In genomic region chr7:17501461-17502208, GRCh38 we compare ENCODE assay signal across 24 cellular contexts.
DNase-seq lines count a peak whose midpoint lies in the region; ATAC-seq, FAIRE-seq and TF ChIP-seq lines count a peak whose summit lies in the region.
"Had no signal": no experiment of that assay in that cellular context is flagged by ENCODE, and none has a peak within 500 bp of the region (broad histone marks: within the 10 kb centered on the region; RNA-seq: fewer than 3 reads in every experiment).

No MANE protein-coding gene starts in this region.

- no peak for FAIRE-seq in pancreas (lab: Jason Lieb, UNC)
- FAIRE-seq: RCC 7860 had no signal

- H3K4me1 ChIP-seq in adipocyte (ENCODE audit: control insufficient read depth, insufficient read depth, low read length) (peaks cover 42% of the 10 kb centered on the region), skeletal muscle satellite cell (ENCODE audit: control insufficient read depth, insufficient read depth, low read length) (peaks cover 27% of the 10 kb centered on the region), pancreas (peaks cover 4 to 6% (median 6%) of the 10 kb centered on the region in 3 donors), upper lobe of left lung (peaks cover 0 to 7% (median 5%) of the 10 kb centered on the region in 4 donors)

- H3K4me3 ChIP-seq in adipocyte (ENCODE audit: low read length) (peak overlapping the region; percentile 46), skeletal muscle satellite cell (ENCODE audit: low read length) (no peak overlapping the region), pancreas (no peak overlapping the region), upper lobe of left lung (no peak overlapping the region)
- H3K4me3 ChIP-seq: SJSA1, vagina had no signal

- H3K27ac ChIP-seq in pancreas, result no peak overlapping the region
- H3K27ac ChIP-seq in upper lobe of left lung, result no peak overlapping the region
- H3K27ac ChIP-seq: SJSA1, vagina had no signal

- H3K4me2 ChIP-seq in skeletal muscle satellite cell (ENCODE audit: low read length), result peak overlapping the region; percentile 9

- intact Hi-C loops in pancreas (cut with DNase I), result no loop called here

- WGBS in pancreas, 2 donors, result 92 to 93% methylated on average over 1 of the region's 1 CpG
- WGBS in upper lobe of left lung, 2 donors, result 88 to 93% methylated on average over 1 of the region's 1 CpG

- ATAC-seq in pancreas (no peak), upper lobe of left lung (ENCODE audit: low FRiP score in 2 of 2) (no peak)
- ATAC-seq: sciatic nerve had no signal

- no peaks in the 10 kb centered on the region for H3K9me3 ChIP-seq in adipocyte (ENCODE audit: control insufficient read depth, low read length)
- H3K9me3 ChIP-seq in skeletal muscle satellite cell (replicated peaks; ENCODE audit: low read length), result no peaks in the 10 kb centered on the region
- no peaks in the 10 kb centered on the region for H3K9me3 ChIP-seq in pancreas
- H3K9me3 ChIP-seq in upper lobe of left lung, result no peaks in the 10 kb centered on the region
- H3K9me3 ChIP-seq: SJSA1, vagina had no signal

- no peak for TF ChIP-seq POLR2A in upper lobe of left lung (IDR thresholded peaks at IDR 0.05)

- TF ChIP-seq EP300 in upper lobe of left lung (IDR thresholded peaks at IDR 0.05), result no peak

- no peaks in the 10 kb centered on the region for H3K27me3 ChIP-seq in adipocyte (replicated peaks; ENCODE audit: control insufficient read depth, insufficient read depth, low read length)
- no peaks in the 10 kb centered on the region for H3K27me3 ChIP-seq in skeletal muscle satellite cell (ENCODE audit: control insufficient read depth, insufficient read depth, low read length)
- H3K27me3 ChIP-seq in pancreas, result no peaks in the 10 kb centered on the region
- no peaks in the 10 kb centered on the region for H3K27me3 ChIP-seq in upper lobe of left lung
- H3K27me3 ChIP-seq: SJSA1, vagina had no signal

- no peaks in the 10 kb centered on the region for H3K36me3 ChIP-seq in adipocyte (ENCODE audit: control insufficient read depth, insufficient read depth, low read length, severe bottlenecking)
- no peaks in the 10 kb centered on the region for H3K36me3 ChIP-seq in skeletal muscle satellite cell (ENCODE audit: insufficient read depth, low read length)
- H3K36me3 ChIP-seq in pancreas, result no peaks in the 10 kb centered on the region
- H3K36me3 ChIP-seq in upper lobe of left lung, result no peaks in the 10 kb centered on the region
- H3K36me3 ChIP-seq: SJSA1, vagina had no signal

- no peak for TF ChIP-seq CTCF in pancreas (IDR thresholded peaks at IDR 0.05)
- TF ChIP-seq CTCF in upper lobe of left lung (IDR thresholded peaks at IDR 0.05), result no peak

- H3K9ac ChIP-seq in adipocyte (ENCODE audit: low read length) (peak overlapping the region; percentile 77), skeletal muscle satellite cell (ENCODE audit: low read depth, low read length) (peak overlapping the region; percentile 5)

- DNase-seq in GM04503 (ENCODE audit: low read depth), result peak; percentile 75
- peak; percentile 68 for DNase-seq in adipocyte (ENCODE audit: low read depth)
- DNase-seq in fibroblast of peridontal ligament (ENCODE audit: extremely low read depth), result peak; percentile 94
- no peak for DNase-seq in pancreas
- DNase-seq in central memory CD4-positive, alpha-beta T cell, result no peak
- DNase-seq in upper lobe of left lung, result no peak
- no peak for DNase-seq in ureter (ENCODE audit: low spot score)
- DNase-seq: activated CD4-positive, alpha-beta memory T cell treated with anti-CD3 and anti-CD28 coated beads for 36 hours; activated CD8-positive, alpha-beta memory T cell treated with anti-CD3 and anti-CD28 coated beads, Interleukin-2, amount 50 U/mL, for 4 hours; activated naive CD4-positive, alpha-beta T cell treated with anti-CD3 and anti-CD28 coated beads, Interleukin-2, amount 50 U/mL, for 16 hours; amygdala; CD4-positive, alpha-beta T cell; glutamatergic neuron; H7; KBM-7; NCI-H1436; NCI-H446; NCI-H774; stimulated activated naive CD4-positive, alpha-beta T cell had no signal

Comparison
In these comparisons a context has a peak if more than half of its experiments do, and no peak if none do; other contexts are left out.
1. DNase-seq: peak in GM04503 (single experiment), adipocyte (single experiment) and fibroblast of peridontal ligament (single experiment); none in pancreas (0 of 6), central memory CD4-positive, alpha-beta T cell (single experiment), upper lobe of left lung (0 of 2) and ureter (single experiment).